In the genomic region with DNA sequence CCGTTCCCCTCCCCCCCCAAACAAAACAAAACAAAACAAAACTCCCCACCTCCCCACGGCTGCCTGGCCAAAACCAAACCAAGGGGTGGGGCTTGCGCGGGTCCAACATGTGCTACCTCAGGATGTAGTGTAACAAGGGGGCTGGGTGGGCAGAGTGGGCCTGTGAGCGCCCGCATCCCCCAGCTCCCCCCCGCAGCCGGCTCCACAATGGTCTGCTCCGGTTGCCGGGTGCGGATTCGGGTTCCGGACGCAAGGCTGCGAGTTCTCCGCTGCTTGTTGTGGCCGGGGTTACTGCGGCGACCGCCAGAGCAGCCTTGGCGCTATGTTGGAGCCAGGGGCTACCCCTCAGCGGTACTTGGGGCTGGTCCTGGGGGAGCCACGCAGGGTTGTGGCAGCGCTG, we compare ENCODE assay signal across 1 cellular context.
TF ChIP-seq lines count a peak whose summit lies in the region.

No MANE protein-coding gene starts in this region.

TF ChIP-seq in H1, 55 proteins besides CTCF, POLR2A, EP300 and RAD21:
- no peak for TF ChIP-seq HDAC6 (IDR thresholded peaks at IDR 0.05; ENCODE audit: low read depth, low read length)
- TF ChIP-seq, protein P1, sequence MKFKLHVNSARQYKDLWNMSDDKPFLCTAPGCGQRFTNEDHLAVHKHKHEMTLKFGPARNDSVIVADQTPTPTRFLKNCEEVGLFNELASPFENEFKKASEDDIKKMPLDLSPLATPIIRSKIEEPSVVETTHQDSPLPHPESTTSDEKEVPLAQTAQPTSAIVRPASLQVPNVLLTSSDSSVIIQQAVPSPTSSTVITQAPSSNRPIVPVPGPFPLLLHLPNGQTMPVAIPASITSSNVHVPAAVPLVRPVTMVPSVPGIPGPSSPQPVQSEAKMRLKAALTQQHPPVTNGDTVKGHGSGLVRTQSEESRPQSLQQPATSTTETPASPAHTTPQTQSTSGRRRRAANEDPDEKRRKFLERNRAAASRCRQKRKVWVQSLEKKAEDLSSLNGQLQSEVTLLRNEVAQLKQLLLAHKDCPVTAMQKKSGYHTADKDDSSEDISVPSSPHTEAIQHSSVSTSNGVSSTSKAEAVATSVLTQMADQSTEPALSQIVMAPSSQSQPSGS (IDR thresholded peaks at IDR 0.05; ENCODE audit: low read length) = no peak
- no peak for TF ChIP-seq SRF (IDR thresholded peaks at IDR 0.05; ENCODE audit: low read depth, low read length)
- TF ChIP-seq BRCA1 (IDR thresholded peaks at IDR 0.05; ENCODE audit: low read depth, low read length) = no peak
- TF ChIP-seq, protein P2, sequence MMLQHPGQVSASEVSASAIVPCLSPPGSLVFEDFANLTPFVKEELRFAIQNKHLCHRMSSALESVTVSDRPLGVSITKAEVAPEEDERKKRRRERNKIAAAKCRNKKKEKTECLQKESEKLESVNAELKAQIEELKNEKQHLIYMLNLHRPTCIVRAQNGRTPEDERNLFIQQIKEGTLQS (IDR thresholded peaks at IDR 0.05; ENCODE audit: insufficient read depth, low read depth, low read length) = no peak
- TF ChIP-seq JUND (IDR thresholded peaks at IDR 0.05; ENCODE audit: low read length) = peak; percentile 85
- no peak for TF ChIP-seq FOSL1 (IDR thresholded peaks at IDR 0.05; ENCODE audit: insufficient read depth, low read depth, low read length)
- TF ChIP-seq YY1 (IDR thresholded peaks at IDR 0.05; ENCODE audit: low read depth, low read length) = no peak
- no peak for TF ChIP-seq CTBP2 (IDR thresholded peaks at IDR 0.05; ENCODE audit: borderline replicate concordance, insufficient read depth, insufficient read length, low read length)
- peak; percentile 19; the same call in 1 of the 2 replicates for TF ChIP-seq RBBP5 (IDR thresholded peaks at IDR 0.05; ENCODE audit: borderline replicate concordance, low read depth, low read length)
- no peak for TF ChIP-seq CEBPB (IDR thresholded peaks at IDR 0.05; ENCODE audit: low read depth, low read length)
- TF ChIP-seq TAF1 (IDR thresholded peaks at IDR 0.05; ENCODE audit: low read depth, low read length) = peak; percentile 25; the same call in 1 of the 2 replicates
- no peak for TF ChIP-seq SUZ12 (IDR thresholded peaks at IDR 0.05; ENCODE audit: low read length)
- no peak for TF ChIP-seq TCF12 (IDR thresholded peaks at IDR 0.05; ENCODE audit: low read depth, low read length)
- TF ChIP-seq SAP30 (IDR thresholded peaks at IDR 0.05; ENCODE audit: insufficient read depth, insufficient replicate concordance, low read length) = no peak
- TF ChIP-seq MAFK (IDR thresholded peaks at IDR 0.05; ENCODE audit: low read depth, low read length) = no peak
- TF ChIP-seq, protein P3, sequence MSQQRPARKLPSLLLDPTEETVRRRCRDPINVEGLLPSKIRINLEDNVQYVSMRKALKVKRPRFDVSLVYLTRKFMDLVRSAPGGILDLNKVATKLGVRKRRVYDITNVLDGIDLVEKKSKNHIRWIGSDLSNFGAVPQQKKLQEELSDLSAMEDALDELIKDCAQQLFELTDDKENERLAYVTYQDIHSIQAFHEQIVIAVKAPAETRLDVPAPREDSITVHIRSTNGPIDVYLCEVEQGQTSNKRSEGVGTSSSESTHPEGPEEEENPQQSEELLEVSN (IDR thresholded peaks at IDR 0.05) = 0 out of 2 replicates have a peak, but pooled peaks have one; percentile 13
- TF ChIP-seq, protein P4, sequence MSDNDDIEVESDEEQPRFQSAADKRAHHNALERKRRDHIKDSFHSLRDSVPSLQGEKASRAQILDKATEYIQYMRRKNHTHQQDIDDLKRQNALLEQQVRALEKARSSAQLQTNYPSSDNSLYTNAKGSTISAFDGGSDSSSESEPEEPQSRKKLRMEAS (IDR thresholded peaks at IDR 0.05) = peak; percentile 82
- no peak for TF ChIP-seq NANOG (IDR thresholded peaks at IDR 0.05; ENCODE audit: insufficient read depth, low read depth, low read length, poor library complexity, severe bottlenecking)
- no peak for TF ChIP-seq KDM1A (IDR thresholded peaks at IDR 0.05; ENCODE audit: borderline replicate concordance, low read length)
- TF ChIP-seq PHF8 (conservative IDR thresholded peaks at IDR 0.05; ENCODE audit: low read depth, low read length) = no peak
- TF ChIP-seq CREB1 (IDR thresholded peaks at IDR 0.05) = no peak
- TF ChIP-seq EZH2 (IDR thresholded peaks at IDR 0.05; ENCODE audit: low read depth, low read length, severe bottlenecking) = no peak
- TF ChIP-seq KDM4A (IDR thresholded peaks at IDR 0.05; ENCODE audit: low read depth, low read length, severe bottlenecking) = no peak
- TF ChIP-seq GABPA (IDR thresholded peaks at IDR 0.05; ENCODE audit: borderline replicate concordance, insufficient read depth, low read length) = no peak
- TF ChIP-seq BACH1 (IDR thresholded peaks at IDR 0.05; ENCODE audit: low read length) = no peak
- TF ChIP-seq POLR2AphosphoS5 (IDR thresholded peaks at IDR 0.05; ENCODE audit: low read depth, low read length) = no peak
- TF ChIP-seq ASH2L (IDR thresholded peaks at IDR 0.05; ENCODE audit: low read length) = no peak
- no peak for TF ChIP-seq RFX5 (IDR thresholded peaks at IDR 0.05; ENCODE audit: borderline replicate concordance, low read depth, low read length)
- no peak for TF ChIP-seq CBX8 (IDR thresholded peaks at IDR 0.05; ENCODE audit: borderline replicate concordance, low read depth, low read length)
- no peak for TF ChIP-seq SIX5 (IDR thresholded peaks at IDR 0.05; ENCODE audit: low read depth, low read length)
- TF ChIP-seq, protein P5, sequence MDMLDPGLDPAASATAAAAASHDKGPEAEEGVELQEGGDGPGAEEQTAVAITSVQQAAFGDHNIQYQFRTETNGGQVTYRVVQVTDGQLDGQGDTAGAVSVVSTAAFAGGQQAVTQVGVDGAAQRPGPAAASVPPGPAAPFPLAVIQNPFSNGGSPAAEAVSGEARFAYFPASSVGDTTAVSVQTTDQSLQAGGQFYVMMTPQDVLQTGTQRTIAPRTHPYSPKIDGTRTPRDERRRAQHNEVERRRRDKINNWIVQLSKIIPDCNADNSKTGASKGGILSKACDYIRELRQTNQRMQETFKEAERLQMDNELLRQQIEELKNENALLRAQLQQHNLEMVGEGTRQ (IDR thresholded peaks at IDR 0.05; ENCODE audit: low read length) = no peak
- no peak for TF ChIP-seq SIN3A (conservative IDR thresholded peaks at IDR 0.05 in 1 of 2, IDR thresholded peaks at IDR 0.05 in 1 of 2; ENCODE audit: low read depth in 1 of 2, low read length in 2 of 2)
- TF ChIP-seq BCL11A (IDR thresholded peaks at IDR 0.05; ENCODE audit: low read depth in 2 of 2, low read length in 2 of 2) = no peak
- TF ChIP-seq SIRT6 (IDR thresholded peaks at IDR 0.05; ENCODE audit: low read length) = no peak
- no peak for TF ChIP-seq TAF7 (optimal IDR thresholded peaks at IDR 0.05; ENCODE audit: borderline replicate concordance, low read depth, low read length)
- TF ChIP-seq HDAC2 (IDR thresholded peaks at IDR 0.05; ENCODE audit: borderline replicate concordance in 1 of 2, low read depth in 2 of 2, low read length in 2 of 2) = no peak
- no peak for TF ChIP-seq SP4 (IDR thresholded peaks at IDR 0.05; ENCODE audit: low read length)
- TF ChIP-seq CHD2 (IDR thresholded peaks at IDR 0.05; ENCODE audit: low read length) = no peak
- TF ChIP-seq TBP (IDR thresholded peaks at IDR 0.05; ENCODE audit: low read depth, low read length) = 0 out of 2 replicates have a peak, but pooled peaks have one; percentile 38
- TF ChIP-seq, protein P6, sequence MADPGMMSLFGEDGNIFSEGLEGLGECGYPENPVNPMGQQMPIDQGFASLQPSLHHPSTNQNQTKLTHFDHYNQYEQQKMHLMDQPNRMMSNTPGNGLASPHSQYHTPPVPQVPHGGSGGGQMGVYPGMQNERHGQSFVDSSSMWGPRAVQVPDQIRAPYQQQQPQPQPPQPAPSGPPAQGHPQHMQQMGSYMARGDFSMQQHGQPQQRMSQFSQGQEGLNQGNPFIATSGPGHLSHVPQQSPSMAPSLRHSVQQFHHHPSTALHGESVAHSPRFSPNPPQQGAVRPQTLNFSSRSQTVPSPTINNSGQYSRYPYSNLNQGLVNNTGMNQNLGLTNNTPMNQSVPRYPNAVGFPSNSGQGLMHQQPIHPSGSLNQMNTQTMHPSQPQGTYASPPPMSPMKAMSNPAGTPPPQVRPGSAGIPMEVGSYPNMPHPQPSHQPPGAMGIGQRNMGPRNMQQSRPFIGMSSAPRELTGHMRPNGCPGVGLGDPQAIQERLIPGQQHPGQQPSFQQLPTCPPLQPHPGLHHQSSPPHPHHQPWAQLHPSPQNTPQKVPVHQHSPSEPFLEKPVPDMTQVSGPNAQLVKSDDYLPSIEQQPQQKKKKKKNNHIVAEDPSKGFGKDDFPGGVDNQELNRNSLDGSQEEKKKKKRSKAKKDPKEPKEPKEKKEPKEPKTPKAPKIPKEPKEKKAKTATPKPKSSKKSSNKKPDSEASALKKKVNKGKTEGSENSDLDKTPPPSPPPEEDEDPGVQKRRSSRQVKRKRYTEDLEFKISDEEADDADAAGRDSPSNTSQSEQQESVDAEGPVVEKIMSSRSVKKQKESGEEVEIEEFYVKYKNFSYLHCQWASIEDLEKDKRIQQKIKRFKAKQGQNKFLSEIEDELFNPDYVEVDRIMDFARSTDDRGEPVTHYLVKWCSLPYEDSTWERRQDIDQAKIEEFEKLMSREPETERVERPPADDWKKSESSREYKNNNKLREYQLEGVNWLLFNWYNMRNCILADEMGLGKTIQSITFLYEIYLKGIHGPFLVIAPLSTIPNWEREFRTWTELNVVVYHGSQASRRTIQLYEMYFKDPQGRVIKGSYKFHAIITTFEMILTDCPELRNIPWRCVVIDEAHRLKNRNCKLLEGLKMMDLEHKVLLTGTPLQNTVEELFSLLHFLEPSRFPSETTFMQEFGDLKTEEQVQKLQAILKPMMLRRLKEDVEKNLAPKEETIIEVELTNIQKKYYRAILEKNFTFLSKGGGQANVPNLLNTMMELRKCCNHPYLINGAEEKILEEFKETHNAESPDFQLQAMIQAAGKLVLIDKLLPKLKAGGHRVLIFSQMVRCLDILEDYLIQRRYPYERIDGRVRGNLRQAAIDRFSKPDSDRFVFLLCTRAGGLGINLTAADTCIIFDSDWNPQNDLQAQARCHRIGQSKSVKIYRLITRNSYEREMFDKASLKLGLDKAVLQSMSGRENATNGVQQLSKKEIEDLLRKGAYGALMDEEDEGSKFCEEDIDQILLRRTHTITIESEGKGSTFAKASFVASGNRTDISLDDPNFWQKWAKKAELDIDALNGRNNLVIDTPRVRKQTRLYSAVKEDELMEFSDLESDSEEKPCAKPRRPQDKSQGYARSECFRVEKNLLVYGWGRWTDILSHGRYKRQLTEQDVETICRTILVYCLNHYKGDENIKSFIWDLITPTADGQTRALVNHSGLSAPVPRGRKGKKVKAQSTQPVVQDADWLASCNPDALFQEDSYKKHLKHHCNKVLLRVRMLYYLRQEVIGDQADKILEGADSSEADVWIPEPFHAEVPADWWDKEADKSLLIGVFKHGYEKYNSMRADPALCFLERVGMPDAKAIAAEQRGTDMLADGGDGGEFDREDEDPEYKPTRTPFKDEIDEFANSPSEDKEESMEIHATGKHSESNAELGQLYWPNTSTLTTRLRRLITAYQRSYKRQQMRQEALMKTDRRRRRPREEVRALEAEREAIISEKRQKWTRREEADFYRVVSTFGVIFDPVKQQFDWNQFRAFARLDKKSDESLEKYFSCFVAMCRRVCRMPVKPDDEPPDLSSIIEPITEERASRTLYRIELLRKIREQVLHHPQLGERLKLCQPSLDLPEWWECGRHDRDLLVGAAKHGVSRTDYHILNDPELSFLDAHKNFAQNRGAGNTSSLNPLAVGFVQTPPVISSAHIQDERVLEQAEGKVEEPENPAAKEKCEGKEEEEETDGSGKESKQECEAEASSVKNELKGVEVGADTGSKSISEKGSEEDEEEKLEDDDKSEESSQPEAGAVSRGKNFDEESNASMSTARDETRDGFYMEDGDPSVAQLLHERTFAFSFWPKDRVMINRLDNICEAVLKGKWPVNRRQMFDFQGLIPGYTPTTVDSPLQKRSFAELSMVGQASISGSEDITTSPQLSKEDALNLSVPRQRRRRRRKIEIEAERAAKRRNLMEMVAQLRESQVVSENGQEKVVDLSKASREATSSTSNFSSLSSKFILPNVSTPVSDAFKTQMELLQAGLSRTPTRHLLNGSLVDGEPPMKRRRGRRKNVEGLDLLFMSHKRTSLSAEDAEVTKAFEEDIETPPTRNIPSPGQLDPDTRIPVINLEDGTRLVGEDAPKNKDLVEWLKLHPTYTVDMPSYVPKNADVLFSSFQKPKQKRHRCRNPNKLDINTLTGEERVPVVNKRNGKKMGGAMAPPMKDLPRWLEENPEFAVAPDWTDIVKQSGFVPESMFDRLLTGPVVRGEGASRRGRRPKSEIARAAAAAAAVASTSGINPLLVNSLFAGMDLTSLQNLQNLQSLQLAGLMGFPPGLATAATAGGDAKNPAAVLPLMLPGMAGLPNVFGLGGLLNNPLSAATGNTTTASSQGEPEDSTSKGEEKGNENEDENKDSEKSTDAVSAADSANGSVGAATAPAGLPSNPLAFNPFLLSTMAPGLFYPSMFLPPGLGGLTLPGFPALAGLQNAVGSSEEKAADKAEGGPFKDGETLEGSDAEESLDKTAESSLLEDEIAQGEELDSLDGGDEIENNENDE (IDR thresholded peaks at IDR 0.05; ENCODE audit: insufficient replicate concordance, low read length) = no peak
- 0 out of 2 replicates have a peak, but pooled peaks have one; percentile 14 for TF ChIP-seq SP1 (IDR thresholded peaks at IDR 0.05; ENCODE audit: low read depth, low read length)
- no peak for TF ChIP-seq NRF1 (IDR thresholded peaks at IDR 0.05; ENCODE audit: low read depth, low read length)
- no peak for TF ChIP-seq ZNF274 (IDR thresholded peaks at IDR 0.05; ENCODE audit: borderline replicate concordance, extremely low read depth, low read length)
- TF ChIP-seq POU5F1 (IDR thresholded peaks at IDR 0.05; ENCODE audit: low read depth, low read length) = no peak
- TF ChIP-seq GTF2F1 (IDR thresholded peaks at IDR 0.05; ENCODE audit: borderline replicate concordance, low read depth, low read length) = no peak
- TF ChIP-seq CHD1 (IDR thresholded peaks at IDR 0.05; ENCODE audit: low read depth, low read length) = peak; percentile 85
- no peak for TF ChIP-seq SP2 (IDR thresholded peaks at IDR 0.05; ENCODE audit: low read length)
- TF ChIP-seq RXRA (IDR thresholded peaks at IDR 0.05; ENCODE audit: insufficient read depth, low read depth, low read length) = no peak
- no peak for TF ChIP-seq RNF2 (IDR thresholded peaks at IDR 0.05; ENCODE audit: borderline replicate concordance, low read depth, low read length, missing control alignments, poor library complexity, severe bottlenecking)
- no peak for TF ChIP-seq TEAD4 (IDR thresholded peaks at IDR 0.05; ENCODE audit: low read depth, low read length)
- no peak for TF ChIP-seq CBX5 (IDR thresholded peaks at IDR 0.05; ENCODE audit: low read depth, low read length)
- TF ChIP-seq EGR1 (IDR thresholded peaks at IDR 0.05; ENCODE audit: borderline replicate concordance, low read depth, low read length) = no peak
- no peak for TF ChIP-seq KDM5A (IDR thresholded peaks at IDR 0.05; ENCODE audit: low read length)
- no peak for TF ChIP-seq JUN (IDR thresholded peaks at IDR 0.05; ENCODE audit: low read depth, low read length)
